28 cellular contexts compared by ENCODE assay signal in genomic region chrX:9510980-9511379, GRCh38.
"Had no signal": no experiment of that assay in that cellular context is flagged by ENCODE, and none has a peak within 500 bp of the region (broad histone marks: within the 10 kb centered on the region; RNA-seq: fewer than 3 reads in every experiment).

No MANE protein-coding gene starts in this region.

- FAIRE-seq: urothelium cell line had no signal

- H3K36me3 ChIP-seq: ovary, stomach, thoracic aorta, thyroid gland, tibial nerve, upper lobe of left lung, vagina had no signal

- H3K4me3 Mint-ChIP-seq: naive thymus-derived CD4-positive, alpha-beta T cell; natural killer cell; nephron; neural crest cell; stimulated activated effector memory CD8-positive, alpha-beta T cell treated with anti-CD3 and anti-CD28 coated beads, Interleukin-12 subunit alpha, Interleukin-12 subunit beta, amount 100 ng/mL, for 72 hours; stimulated activated naive B cell treated with anti-CD40 and anti-IgM and Interleukin-4, amounts not matched to agents 10 μg/mL and 1 μg/mL and 100 μg/mL, for 72 hours; stimulated activated naive CD8-positive, alpha-beta T cell treated with anti-CD3 and anti-CD28 coated beads, Interleukin-15, Interleukin-2, amounts not matched to agents 100 ng/mL and 50 ng/mL, for 24 hours had no signal

- H2AFZ ChIP-seq: parathyroid adenoma had no signal

- H3K27ac ChIP-seq: ovary, parathyroid adenoma, psoas muscle, skin epidermis, stomach, thoracic aorta, thyroid gland, tibial nerve, upper lobe of left lung, vagina had no signal

- H3K4me3 ChIP-seq: ovary, psoas muscle, skin epidermis, stomach, thoracic aorta, thyroid gland, tibial nerve, upper lobe of left lung, vagina had no signal

- H3K9me3 ChIP-seq: ovary, stomach, thoracic aorta, thyroid gland, tibial nerve, upper lobe of left lung, vagina had no signal

- H3K9me3 Mint-ChIP-seq: natural killer cell; stimulated activated effector memory CD8-positive, alpha-beta T cell treated with anti-CD3 and anti-CD28 coated beads, Interleukin-12 subunit alpha, Interleukin-12 subunit beta, amount 100 ng/mL, for 72 hours; stimulated activated naive CD8-positive, alpha-beta T cell treated with anti-CD3 and anti-CD28 coated beads, Interleukin-15, Interleukin-2, amounts not matched to agents 100 ng/mL and 50 ng/mL, for 24 hours had no signal

- H3K27me3 Mint-ChIP-seq: naive thymus-derived CD4-positive, alpha-beta T cell; progenitor cell of endocrine pancreas; stimulated activated naive B cell treated with anti-CD40 and anti-IgM and Interleukin-4, amounts not matched to agents 10 μg/mL and 1 μg/mL and 100 μg/mL, for 72 hours; stimulated activated naive CD8-positive, alpha-beta T cell treated with anti-CD3 and anti-CD28 coated beads, Interleukin-15, Interleukin-2, amounts not matched to agents 100 ng/mL and 50 ng/mL, for 24 hours had no signal

- H3K27me3 ChIP-seq: ovary, stomach, thyroid gland, tibial nerve, upper lobe of left lung, vagina had no signal

- H3K79me2 ChIP-seq: parathyroid adenoma had no signal

- H3K9ac ChIP-seq: parathyroid adenoma had no signal

- H3K36me3 Mint-ChIP-seq: natural killer cell had no signal

- DNase-seq: naive thymus-derived CD4-positive, alpha-beta T cell; natural killer cell; occipital lobe; ovary; posterior cingulate gyrus; psoas muscle; right cardiac atrium; stimulated activated CD4-positive, alpha-beta T cell treated with anti-CD3 and anti-CD28 coated beads, Interleukin-15, amount 100 ng/mL, for 24 hours; stimulated activated CD4-positive, alpha-beta T cell treated with anti-CD3 and anti-CD28 coated beads, Interleukin-2, amount 100 ng/mL, for 24 hours; stimulated activated CD4-positive, alpha-beta T cell treated with anti-CD3 and anti-CD28 coated beads, Interleukin-2, amount 100 ng/mL, for 48 hours; stimulated activated CD4-positive, alpha-beta T cell treated with anti-CD3 and anti-CD28 coated beads, Interleukin-4, amount 100 ng/mL, for 24 hours; stimulated activated naive B cell treated with anti-CD40 and anti-IgM and Interleukin-4, amounts not matched to agents 10 μg/mL and 1 μg/mL and 100 μg/mL, for 72 hours; stimulated activated naive CD4-positive, alpha-beta T cell treated with Interleukin-2 at 50 U/mL for 16 hours; stomach; thyroid gland; upper lobe of left lung had no signal

- H3K27ac Mint-ChIP-seq: natural killer cell; nephron; progenitor cell of endocrine pancreas; stimulated activated effector memory CD8-positive, alpha-beta T cell treated with anti-CD3 and anti-CD28 coated beads, Interleukin-12 subunit alpha, Interleukin-12 subunit beta, amount 100 ng/mL, for 72 hours; stimulated activated naive B cell treated with anti-CD40 and anti-IgM and Interleukin-4, amounts not matched to agents 10 μg/mL and 1 μg/mL and 100 μg/mL, for 72 hours; stimulated activated naive CD8-positive, alpha-beta T cell treated with anti-CD3 and anti-CD28 coated beads, Interleukin-15, Interleukin-2, amounts not matched to agents 100 ng/mL and 50 ng/mL, for 24 hours had no signal

- H3K4me1 Mint-ChIP-seq: neural crest cell had no signal

- ATAC-seq: naive thymus-derived CD4-positive, alpha-beta T cell; natural killer cell; psoas muscle; right cardiac atrium; sciatic nerve; stimulated activated effector memory CD8-positive, alpha-beta T cell treated with anti-CD3 and anti-CD28 coated beads, Interleukin-12 subunit alpha, Interleukin-12 subunit beta, amount 100 ng/mL, for 72 hours; stimulated activated naive B cell treated with anti-CD40 and anti-IgM and Interleukin-4, amounts not matched to agents 10 μg/mL and 1 μg/mL and 100 μg/mL, for 72 hours had no signal

- H3K4me1 ChIP-seq: parathyroid adenoma, psoas muscle, stomach, thyroid gland, tibial nerve, upper lobe of left lung had no signal
